In genomic region chr10:35378547-35379210, GRCh38 we compare ENCODE assay signal across 8 cellular contexts. TPM values are rescaled to one million over a fixed set of nuclear protein-coding genes. Genes with fewer than 3 reads are reported as not detected.
DNase-seq lines count a peak whose midpoint lies in the region; ATAC-seq, FAIRE-seq and TF ChIP-seq lines count a peak whose summit lies in the region.

No MANE protein-coding gene starts in this region.

- no peak; the same call in 2 of the 3 replicates for ATAC-seq in HepG2

- TF ChIP-seq RAD21 in liver (IDR thresholded peaks at IDR 0.05) (no peak), HepG2 (CRISPR knock-in tag; IDR thresholded peaks at IDR 0.05) (no peak)

- H3K27ac ChIP-seq in liver (ENCODE audit: low read depth in 1 of 2, low read length in 2 of 2) (peak overlapping the region; percentile 31 to 33), HepG2 (ENCODE audit: extremely low read length, insufficient read depth, low read length) (no peak overlapping the region), esophagus squamous epithelium (peak overlapping the region; percentile 19 to 74 (median 62)), thyroid gland (peak overlapping the region in 2 of 3 donors; percentile 14 to 50)

- BruUV-seq in HepG2 (replicated peaks; lab: Mats Ljungman, UMichigan), result no TSS peak

- H3K9ac ChIP-seq in liver (ENCODE audit: low read depth in 1 of 2, low read length in 2 of 2) (no peak overlapping the region), HepG2 (ENCODE audit: insufficient read depth, low read depth, low read length) (no peak overlapping the region)

- TF ChIP-seq EP300 in HepG2 (IDR thresholded peaks at IDR 0.05; ENCODE audit: low read depth in 2 of 2, low read length in 2 of 2), result no peak
- TF ChIP-seq EP300 in HepG2 (CRISPR knock-in tag; IDR thresholded peaks at IDR 0.05; ENCODE audit: borderline replicate concordance), result no peak

- no peak for TF ChIP-seq CTCF in liver (IDR thresholded peaks at IDR 0.05; ENCODE audit: low read depth, low read length, missing input control)
- TF ChIP-seq CTCF in HepG2 (CRISPR knock-in tag; IDR thresholded peaks at IDR 0.05), result no peak
- no peak for TF ChIP-seq CTCF in esophagus squamous epithelium (IDR thresholded peaks at IDR 0.05)
- TF ChIP-seq CTCF in thyroid gland (IDR thresholded peaks at IDR 0.05), result no peak

- DNase-seq in HepG2 (ENCODE audit: low spot score) (no peak), KBM-7 (peak; percentile 51), esophagus squamous epithelium (lab: John Stamatoyannopoulos, UW) (no peak), thyroid gland (no peak), pons (ENCODE audit: low spot score) (no peak), NCI-H2081 (lab: John Stamatoyannopoulos, UW) (no peak)
- no peak for DNase-seq in activated effector memory CD4-positive, alpha-beta T cell treated with Interleukin-2 at 50 U/mL for 16 hours

- H3K36me3 ChIP-seq in liver (ENCODE audit: control insufficient read depth in 4 of 4, insufficient read depth in 3 of 4, low read depth in 1 of 4, low read length in 3 of 4) (no peaks in the 10 kb centered on the region), HepG2 (replicated peaks in 1 of 2; ENCODE audit: control insufficient read depth in 1 of 2, insufficient read depth in 2 of 2, low read length in 2 of 2) (no peaks in the 10 kb centered on the region), esophagus squamous epithelium (no peaks in the 10 kb centered on the region), thyroid gland (no peaks in the 10 kb centered on the region)

- in situ Hi-C loops in HepG2 (cut with HindIII; ENCODE audit: extremely low pct_ligation_motif_present, low pct_unique_long_range_greater_than_20kb) (no loop called here), KBM-7 (cut with MboI; ENCODE audit: low pct_unique_long_range_greater_than_20kb, low sequenced_read_pairs) (no loop called here)

- H3K4me1 ChIP-seq in liver (ENCODE audit: control insufficient read depth in 4 of 4, insufficient read depth in 4 of 4, low read length in 3 of 4), result peaks cover 0 to 2% (median 0%) of the 10 kb centered on the region in 4 donors
- H3K4me1 ChIP-seq in HepG2 (ENCODE audit: insufficient read depth, low read length), result peaks cover 20% of the 10 kb centered on the region
- H3K4me1 ChIP-seq in esophagus squamous epithelium, result peaks cover 9 to 58% (median 15%) of the 10 kb centered on the region in 3 donors
- H3K4me1 ChIP-seq in thyroid gland, result peaks cover under 1 to 30% of the 10 kb centered on the region in 2 donors

- POLR2A ChIA-PET in HepG2 (lab: Yijun Ruan, JAX), result no interaction called here

- no peak overlapping the region for H2AFZ ChIP-seq in HepG2 (ENCODE audit: low read length)

- intact Hi-C loops in HepG2 (cut with micrococcal nuclease; ENCODE audit: unreplicated experiment) (no loop called here), esophagus squamous epithelium (cut with DNase I) (no loop called here), thyroid gland (cut with DNase I) (no loop called here)

- peaks cover 16% of the 10 kb centered on the region for H4K20me1 ChIP-seq in HepG2 (ENCODE audit: insufficient read depth, low read length)

- H3K4me2 ChIP-seq in HepG2 (ENCODE audit: low read depth, low read length), result no peak overlapping the region

- H3K9me3 ChIP-seq in liver (ENCODE audit: control insufficient read depth in 4 of 4, low read length in 3 of 4) (no peaks in the 10 kb centered on the region), HepG2 (ENCODE audit: low read length) (no peaks in the 10 kb centered on the region), esophagus squamous epithelium (no peaks in the 10 kb centered on the region), thyroid gland (no peaks in the 10 kb centered on the region)

- no peak for FAIRE-seq in HepG2 (lab: Jason Lieb, UNC)

- TF ChIP-seq POLR2A in HepG2 (IDR thresholded peaks at IDR 0.05; ENCODE audit: insufficient read depth in 1 of 2, low read depth in 2 of 2, low read length in 2 of 2) (no peak), esophagus squamous epithelium (IDR thresholded peaks at IDR 0.05) (no peak), thyroid gland (IDR thresholded peaks at IDR 0.05) (no peak)

- peaks cover 94% of the 10 kb centered on the region for H3K79me2 ChIP-seq in HepG2 (ENCODE audit: insufficient read depth, low read length)

- no peaks in the 10 kb centered on the region for H3K27me3 ChIP-seq in liver (ENCODE audit: control insufficient read depth in 4 of 4, insufficient read depth in 4 of 4, low read length in 3 of 4)
- no peaks in the 10 kb centered on the region for H3K27me3 ChIP-seq in HepG2 (ENCODE audit: control insufficient read depth in 1 of 2, insufficient read depth in 2 of 2, low read length in 2 of 2)
- no peaks in the 10 kb centered on the region for H3K27me3 ChIP-seq in esophagus squamous epithelium
- H3K27me3 ChIP-seq in thyroid gland, result no peaks in the 10 kb centered on the region

- H3K4me3 ChIP-seq in liver (ENCODE audit: low read depth in 1 of 3, low read length in 3 of 3), result no peak overlapping the region
- no peak overlapping the region for H3K4me3 ChIP-seq in HepG2 (replicated peaks in 1 of 3; ENCODE audit: insufficient read depth in 1 of 3, low read depth in 2 of 3, low read length in 3 of 3)
- H3K4me3 ChIP-seq in esophagus squamous epithelium, result no peak overlapping the region
- H3K4me3 ChIP-seq in thyroid gland (replicated peaks in 1 of 3), result no peak overlapping the region

- CTCF ChIA-PET in HepG2 (lab: Yijun Ruan, JAX; ENCODE audit: low intra/inter-chr PET ratio, low total read pairs), result no interaction called here

- WGBS in liver, result 83% methylated on average over 9 of the region's 9 CpGs
- 96% methylated on average over 9 of the region's 9 CpGs for WGBS in HepG2 (ENCODE audit: low lambda C conversion rate)
- WGBS in esophagus squamous epithelium, 2 donors, result 73 to 79% methylated on average over 9 of the region's 9 CpGs
- 77 to 85% methylated on average over 9 of the region's 9 CpGs for WGBS in thyroid gland, 2 donors

TF ChIP-seq in liver, 16 proteins besides CTCF, POLR2A, EP300 and RAD21 (continues in another document):
- TF ChIP-seq JUND (IDR thresholded peaks at IDR 0.05) (no peak), FOXA2 (IDR thresholded peaks at IDR 0.05) (no peak), SP1 (IDR thresholded peaks at IDR 0.05) (no peak), NR2F2 (IDR thresholded peaks at IDR 0.05) (no peak), FOXA1 (IDR thresholded peaks at IDR 0.05) (no peak), EGR1 (IDR thresholded peaks at IDR 0.05; ENCODE audit: low read depth in 2 of 2) (no peak)

TF ChIP-seq in HepG2, 621 proteins besides CTCF, POLR2A, EP300 and RAD21 (continues in another document):
- TF ChIP-seq NRL (CRISPR knock-in tag; IDR thresholded peaks at IDR 0.05; ENCODE audit: borderline replicate concordance) (no peak), KDM6A (CRISPR knock-in tag; IDR thresholded peaks at IDR 0.05; ENCODE audit: low read depth) (no peak), KLF6 (CRISPR knock-in tag; IDR thresholded peaks at IDR 0.05) (no peak), CCDC6 (CRISPR knock-in tag; IDR thresholded peaks at IDR 0.05) (no peak), CHD4 (IDR thresholded peaks at IDR 0.05; ENCODE audit: borderline replicate concordance, low read length) (no peak), ZNF205 (CRISPR knock-in tag; IDR thresholded peaks at IDR 0.05) (no peak), USF2 (IDR thresholded peaks at IDR 0.05; ENCODE audit: low read depth, low read length) (no peak), USF2 (CRISPR knock-in tag; IDR thresholded peaks at IDR 0.05; ENCODE audit: borderline replicate concordance) (no peak)

RNA-seq across cellular contexts. Expression of gene CCNY, which starts 42.4 kb away (rescaled TPM):
- total RNA-seq in liver, result 10 to 100 TPM; 21.5 to 38.4 TPM
- 10 to 100 TPM; 17.6 to 22.0 TPM for polyA plus RNA-seq in liver
- total RNA-seq in HepG2 (2016; rRNA removed; fragmentation: Illumina TruSeq; extraction: Trizol), result 54.7 and 63.6 TPM in 2 replicates
- 18.1 and 25.9 TPM in 2 replicates for total RNA-seq in HepG2 (2016; cell fraction: cytosol; rRNA removed; fragmentation: Illumina TruSeq; extraction: Trizol; ENCODE audit: low read depth)
- 53.9 and 58.9 TPM in 2 replicates for total RNA-seq in HepG2 (2016; cell fraction: insoluble cytoplasmic fraction; rRNA removed; fragmentation: Illumina TruSeq; extraction: Trizol)
- 49.7 and 54.2 TPM in 2 replicates for total RNA-seq in HepG2 (2016; cell fraction: membrane; rRNA removed; fragmentation: Illumina TruSeq; extraction: Trizol)
- 31.8 and 32.4 TPM in 2 replicates for total RNA-seq in HepG2 (2016; cell fraction: nucleus; rRNA removed; fragmentation: Illumina TruSeq; extraction: Trizol)
- polyA plus RNA-seq in HepG2 (2011; rRNA removed), result 46.4 and 48.2 TPM in 2 replicates
- 27.7 and 34.1 TPM in 2 replicates for polyA plus RNA-seq in HepG2 (2011; cell fraction: cytosol; rRNA removed)
- 12.4 and 14.5 TPM in 2 replicates for polyA plus RNA-seq in HepG2 (2011; cell fraction: nucleus; rRNA removed)
- 49.5 and 71.9 TPM in 2 replicates for polyA plus RNA-seq in HepG2 (2012)
- 25.8 and 27.0 TPM in 2 replicates for polyA plus RNA-seq in HepG2 (2016; cell fraction: cytosol; fragmentation: Illumina TruSeq; extraction: Trizol; ENCODE audit: low read depth)
- 74.5 and 85.3 TPM in 2 replicates for polyA plus RNA-seq in HepG2 (2016; cell fraction: insoluble cytoplasmic fraction; fragmentation: Illumina TruSeq; extraction: Trizol; ENCODE audit: low read depth)
- 59.1 and 60.1 TPM in 2 replicates for polyA plus RNA-seq in HepG2 (2016; cell fraction: membrane; fragmentation: Illumina TruSeq; extraction: Trizol; ENCODE audit: low read depth)
- polyA plus RNA-seq in HepG2 (2016; cell fraction: nucleus; fragmentation: Illumina TruSeq; extraction: Trizol; ENCODE audit: insufficient read depth, low read depth), result 48.6 and 48.7 TPM in 2 replicates
- 42.9 and 44.3 TPM in 2 replicates for polyA minus RNA-seq in HepG2 (2011; rRNA and poly(A)+ RNA removed; ENCODE audit: low replicate concordance)
- 25.1 and 33.3 TPM in 2 replicates for polyA minus RNA-seq in HepG2 (2011; cell fraction: cytosol; rRNA and poly(A)+ RNA removed)
- 27.3 and 40.3 TPM in 2 replicates for polyA minus RNA-seq in HepG2 (2011; cell fraction: nucleus; rRNA and poly(A)+ RNA removed)
- 10 to 100 TPM; 24.1 to 41.5 (median 30.4) TPM for total RNA-seq in esophagus squamous epithelium
- 10 to 100 TPM; 37.5 to 56.3 (median 43.9) TPM for total RNA-seq in thyroid gland
